Comparison of ENCODE assay signal across 12 cellular contexts in genomic region chr2:43149482-43150107, GRCh38.
DNase-seq lines count a peak whose midpoint lies in the region; ATAC-seq and TF ChIP-seq lines count a peak whose summit lies in the region.
"Had no signal": no experiment of that assay in that cellular context is flagged by ENCODE, and none has a peak within 500 bp of the region (broad histone marks: within the 10 kb centered on the region; RNA-seq: fewer than 3 reads in every experiment).

No MANE protein-coding gene starts in this region.

- H3K27ac ChIP-seq in psoas muscle (no peak overlapping the region), WERI-Rb-1 (no peak overlapping the region)

- peak; percentile 78 for DNase-seq in activated CD4-positive, alpha-beta T cell treated with anti-CD3 and anti-CD28 coated beads for 48 hours
- DNase-seq in activated CD4-positive, alpha-beta T cell treated with anti-CD3 and anti-CD28 coated beads for 1 hour, result no peak
- DNase-seq in RPMI8226 (peak; percentile 69), psoas muscle (no peak), amniotic stem cell (lab: John Stamatoyannopoulos, UW) (no peak), WERI-Rb-1 (no peak)
- no peak for DNase-seq in central memory CD8-positive, alpha-beta T cell (ENCODE audit: low spot score in 2 of 2)
- DNase-seq in stimulated activated effector memory CD8-positive, alpha-beta T cell treated with anti-CD3 and anti-CD28 coated beads, Interleukin-12 subunit alpha, Interleukin-12 subunit beta, amount 100 ng/mL, for 72 hours (ENCODE audit: low spot score in 2 of 2), result no peak
- DNase-seq: activated gamma-delta T cell treated with Interleukin-2 at 50 U/mL for 16 hours; effector CD4-positive, alpha-beta T cell; NCI-H446 had no signal

- intact Hi-C loops in psoas muscle (cut with DNase I), result no loop called here

- H3K4me3 Mint-ChIP-seq in central memory CD8-positive, alpha-beta T cell, result peak overlapping the region; percentile 15
- peak overlapping the region; percentile 65 for H3K4me3 Mint-ChIP-seq in stimulated activated effector memory CD8-positive, alpha-beta T cell treated with anti-CD3 and anti-CD28 coated beads, Interleukin-12 subunit alpha, Interleukin-12 subunit beta, amount 100 ng/mL, for 72 hours

- H3K4me3 ChIP-seq in psoas muscle, result no peak overlapping the region
- H3K4me3 ChIP-seq in WERI-Rb-1 (ENCODE audit: low read depth, low read length), result no peak overlapping the region
- H3K4me3 ChIP-seq: A549 had no signal

- H3K9me3 ChIP-seq in psoas muscle, result no peaks in the 10 kb centered on the region
- H3K9me3 ChIP-seq in WERI-Rb-1 (ENCODE audit: severe bottlenecking), result no peaks in the 10 kb centered on the region
- H3K9me3 ChIP-seq: A549 had no signal

- ATAC-seq in central memory CD8-positive, alpha-beta T cell (replicated peaks; ENCODE audit: extremely low read depth, poor library complexity, severe bottlenecking), result peak; percentile 74
- peak; percentile 95 for ATAC-seq in stimulated activated effector memory CD8-positive, alpha-beta T cell treated with anti-CD3 and anti-CD28 coated beads, Interleukin-12 subunit alpha, Interleukin-12 subunit beta, amount 100 ng/mL, for 72 hours
- no peak for ATAC-seq in psoas muscle

- WGBS in psoas muscle, 3 donors, result 86 to 90% (median 90%) methylated on average over 9 of the region's 9 CpGs

- H3K27ac Mint-ChIP-seq in central memory CD8-positive, alpha-beta T cell (ENCODE audit: low read depth), result peak overlapping the region; percentile 70
- peak overlapping the region; percentile 76 for H3K27ac Mint-ChIP-seq in stimulated activated effector memory CD8-positive, alpha-beta T cell treated with anti-CD3 and anti-CD28 coated beads, Interleukin-12 subunit alpha, Interleukin-12 subunit beta, amount 100 ng/mL, for 72 hours

- H3K27me3 Mint-ChIP-seq in central memory CD8-positive, alpha-beta T cell, result no peaks in the 10 kb centered on the region

- peaks cover 46% of the 10 kb centered on the region for H3K4me1 Mint-ChIP-seq in central memory CD8-positive, alpha-beta T cell
- peaks cover 50% of the 10 kb centered on the region for H3K4me1 Mint-ChIP-seq in stimulated activated effector memory CD8-positive, alpha-beta T cell treated with anti-CD3 and anti-CD28 coated beads, Interleukin-12 subunit alpha, Interleukin-12 subunit beta, amount 100 ng/mL, for 72 hours

- no peaks in the 10 kb centered on the region for H3K9me3 Mint-ChIP-seq in central memory CD8-positive, alpha-beta T cell
- H3K9me3 Mint-ChIP-seq in stimulated activated effector memory CD8-positive, alpha-beta T cell treated with anti-CD3 and anti-CD28 coated beads, Interleukin-12 subunit alpha, Interleukin-12 subunit beta, amount 100 ng/mL, for 72 hours, result no peaks in the 10 kb centered on the region

- H3K27me3 ChIP-seq in psoas muscle (ENCODE audit: insufficient read depth in 3 of 3, low read length in 2 of 3), result no peaks in the 10 kb centered on the region
- H3K27me3 ChIP-seq in WERI-Rb-1 (ENCODE audit: insufficient read depth, low read depth, severe bottlenecking), result no peaks in the 10 kb centered on the region

- no peaks in the 10 kb centered on the region for H3K36me3 ChIP-seq in psoas muscle (ENCODE audit: insufficient read depth in 1 of 2, low read depth in 1 of 2)
- H3K36me3 ChIP-seq in WERI-Rb-1, result no peaks in the 10 kb centered on the region

- TF ChIP-seq CTCF in psoas muscle (IDR thresholded peaks at IDR 0.05), result no peak
- no peak for TF ChIP-seq CTCF in WERI-Rb-1 (IDR thresholded peaks at IDR 0.05; ENCODE audit: low read depth, low read length)

- peaks cover 1% of the 10 kb centered on the region for H3K36me3 Mint-ChIP-seq in central memory CD8-positive, alpha-beta T cell (ENCODE audit: insufficient read depth)
- peaks cover 15% of the 10 kb centered on the region for H3K36me3 Mint-ChIP-seq in stimulated activated effector memory CD8-positive, alpha-beta T cell treated with anti-CD3 and anti-CD28 coated beads, Interleukin-12 subunit alpha, Interleukin-12 subunit beta, amount 100 ng/mL, for 72 hours

- H3K4me1 ChIP-seq in psoas muscle, result peaks cover 8% of the 10 kb centered on the region

Comparison
In these comparisons a context has a peak if more than half of its experiments do, and no peak if none do; other contexts are left out.
1. DNase-seq: peak in activated CD4-positive, alpha-beta T cell treated with anti-CD3 and anti-CD28 coated beads for 48 hours (single experiment) and RPMI8226 (single experiment); none in activated CD4-positive, alpha-beta T cell treated with anti-CD3 and anti-CD28 coated beads for 1 hour (single experiment), central memory CD8-positive, alpha-beta T cell (0 of 2), stimulated activated effector memory CD8-positive, alpha-beta T cell treated with anti-CD3 and anti-CD28 coated beads, Interleukin-12 subunit alpha, Interleukin-12 subunit beta, amount 100 ng/mL, for 72 hours (0 of 2), psoas muscle (0 of 2), amniotic stem cell (single experiment) and WERI-Rb-1 (single experiment).
2. ATAC-seq: peak in central memory CD8-positive, alpha-beta T cell (single experiment) and stimulated activated effector memory CD8-positive, alpha-beta T cell treated with anti-CD3 and anti-CD28 coated beads, Interleukin-12 subunit alpha, Interleukin-12 subunit beta, amount 100 ng/mL, for 72 hours (single experiment); none in psoas muscle (0 of 4).